ENCODE assay signal across 8 cellular contexts in the genomic region with DNA sequence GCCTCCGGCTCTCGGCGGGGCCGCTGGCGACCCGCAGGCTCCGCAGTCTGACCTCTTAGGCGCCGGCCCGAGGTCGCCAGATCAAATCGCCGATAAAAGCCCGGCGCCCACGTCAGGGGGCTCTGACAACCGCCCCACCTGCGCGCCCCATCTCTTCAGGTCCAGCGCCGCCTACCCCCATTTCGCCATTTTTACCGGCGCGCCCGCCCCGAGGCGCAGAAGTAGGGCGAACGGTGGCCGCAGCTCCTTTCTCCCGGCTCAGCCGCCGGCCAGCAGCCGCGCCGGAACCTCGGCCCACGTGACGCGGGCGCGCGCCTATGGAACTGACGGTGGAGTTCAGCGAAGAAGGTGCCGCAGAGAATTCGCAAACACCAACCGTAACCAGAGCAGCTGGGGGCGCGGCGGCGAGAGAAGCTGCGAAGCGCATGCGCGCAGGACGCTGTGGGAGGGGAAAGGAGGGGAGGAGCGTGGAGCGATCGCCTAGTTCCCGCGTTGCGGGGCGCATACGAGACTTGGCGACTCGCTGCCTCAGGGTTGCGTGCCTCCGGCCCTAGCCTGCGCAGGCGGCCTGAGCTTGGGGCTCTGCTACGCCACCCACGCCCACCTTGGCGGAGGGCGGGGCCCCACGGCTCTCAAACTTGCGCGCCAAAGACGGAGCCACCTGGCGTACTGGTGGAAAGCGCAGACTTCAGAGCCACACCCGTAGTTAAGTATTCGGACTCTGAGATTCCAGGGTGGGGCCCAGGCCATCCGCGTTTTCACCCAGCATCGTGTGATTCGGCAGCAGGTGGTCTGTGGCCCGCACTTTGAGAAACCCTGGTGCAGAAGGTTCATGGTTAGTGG. TPM values are rescaled to one million over a fixed set of nuclear protein-coding genes. Genes with fewer than 3 reads are reported as not detected.
DNase-seq lines count a peak whose midpoint lies in the region; ATAC-seq and TF ChIP-seq lines count a peak whose summit lies in the region.

A gene with protein sequence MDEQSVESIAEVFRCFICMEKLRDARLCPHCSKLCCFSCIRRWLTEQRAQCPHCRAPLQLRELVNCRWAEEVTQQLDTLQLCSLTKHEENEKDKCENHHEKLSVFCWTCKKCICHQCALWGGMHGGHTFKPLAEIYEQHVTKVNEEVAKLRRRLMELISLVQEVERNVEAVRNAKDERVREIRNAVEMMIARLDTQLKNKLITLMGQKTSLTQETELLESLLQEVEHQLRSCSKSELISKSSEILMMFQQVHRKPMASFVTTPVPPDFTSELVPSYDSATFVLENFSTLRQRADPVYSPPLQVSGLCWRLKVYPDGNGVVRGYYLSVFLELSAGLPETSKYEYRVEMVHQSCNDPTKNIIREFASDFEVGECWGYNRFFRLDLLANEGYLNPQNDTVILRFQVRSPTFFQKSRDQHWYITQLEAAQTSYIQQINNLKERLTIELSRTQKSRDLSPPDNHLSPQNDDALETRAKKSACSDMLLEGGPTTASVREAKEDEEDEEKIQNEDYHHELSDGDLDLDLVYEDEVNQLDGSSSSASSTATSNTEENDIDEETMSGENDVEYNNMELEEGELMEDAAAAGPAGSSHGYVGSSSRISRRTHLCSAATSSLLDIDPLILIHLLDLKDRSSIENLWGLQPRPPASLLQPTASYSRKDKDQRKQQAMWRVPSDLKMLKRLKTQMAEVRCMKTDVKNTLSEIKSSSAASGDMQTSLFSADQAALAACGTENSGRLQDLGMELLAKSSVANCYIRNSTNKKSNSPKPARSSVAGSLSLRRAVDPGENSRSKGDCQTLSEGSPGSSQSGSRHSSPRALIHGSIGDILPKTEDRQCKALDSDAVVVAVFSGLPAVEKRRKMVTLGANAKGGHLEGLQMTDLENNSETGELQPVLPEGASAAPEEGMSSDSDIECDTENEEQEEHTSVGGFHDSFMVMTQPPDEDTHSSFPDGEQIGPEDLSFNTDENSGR (minus strand): TSS at position 418 of the 843 bp plus-strand sequence. CDS start 419 bp downstream, outside the sequence.

- ATAC-seq in GM21723 (IDR thresholded peaks at IDR 0.05; ENCODE audit: unreplicated experiment) (peak; percentile 90), Panc1 (peak; percentile 98)
- peak; percentile 97 to 98 for ATAC-seq in activated T-cell treated with anti-CD3 and anti-CD28 coated beads, Interleukin-2, amount 50 U/mL, for 4 hours

- CTCF ChIA-PET in Panc1 (lab: Charles Lee) = interaction anchor here (0.6 kb wide), 1 partner anchor 30 kb away, joined by 3 read pairs; no protein-coding TSS in a partner anchor

- H3K4me3 ChIP-seq in Panc1 (ENCODE audit: low read depth in 2 of 2, low read length in 2 of 2) = peak within 1 kb of the TSS; percentile 89 to 96
- peak within 1 kb of the TSS; percentile 81 to 88 for H3K4me3 ChIP-seq in esophagus (ENCODE audit: low read depth in 1 of 2, low read length in 2 of 2)
- peak within 1 kb of the TSS; percentile 50 to 98 for H3K4me3 ChIP-seq in muscle layer of colon (ENCODE audit: low read depth in 1 of 2, low read length in 2 of 2)

- H3K4me1 ChIP-seq in Panc1 (ENCODE audit: control insufficient read depth, insufficient read depth, low read length) (peaks cover 7% of the 10 kb centered on the region), esophagus (ENCODE audit: control insufficient read depth in 2 of 2, insufficient read depth in 2 of 2, low read length in 1 of 2) (no peaks in the 10 kb centered on the region), muscle layer of colon (ENCODE audit: insufficient read depth, low read length) (peaks cover 18% of the 10 kb centered on the region)

- POLR2A ChIA-PET in Panc1 (lab: Charles Lee) = interaction anchor here (0.5 to 2.0 kb wide), 3 partner anchors 48 to 334 kb away, joined by 6 to 9 read pairs (median 8); a partner anchor contains a TSS

- peaks cover 34% of the 10 kb centered on the region for H3K4me1 Mint-ChIP-seq in activated T-cell treated with anti-CD3 and anti-CD28 coated beads, Interleukin-2, amount 50 U/mL, for 4 hours (ENCODE audit: low read depth)

- DNase-seq in DMS79 (lab: John Stamatoyannopoulos, UW) = peak; percentile 89
- peak; percentile 94 for DNase-seq in KG1 (lab: John Stamatoyannopoulos, UW)
- peak; percentile 93 for DNase-seq in Panc1 (ENCODE audit: low read depth, low spot score)
- DNase-seq in activated T-cell treated with anti-CD3 and anti-CD28 coated beads, Interleukin-2, amount 50 U/mL, for 4 hours = peak; percentile 98
- peak; percentile 95 for DNase-seq in stimulated activated CD8-positive, alpha-beta memory T cell treated with anti-CD3 and anti-CD28 coated beads, Interleukin-7, amount 100 ng/mL, for 24 hours (ENCODE audit: low read depth)

- peak within 1 kb of the TSS; percentile 97 for H3K4me3 Mint-ChIP-seq in activated T-cell treated with anti-CD3 and anti-CD28 coated beads, Interleukin-2, amount 50 U/mL, for 4 hours

- H3K9me3 ChIP-seq in Panc1 (ENCODE audit: control insufficient read depth, insufficient read depth, low read depth, low read length) = no peaks in the 10 kb centered on the region
- H3K9me3 ChIP-seq in esophagus (ENCODE audit: control insufficient read depth in 2 of 2, insufficient read depth in 1 of 2, low read depth in 1 of 2, low read length in 1 of 2) = no peaks in the 10 kb centered on the region
- H3K9me3 ChIP-seq in muscle layer of colon (ENCODE audit: low read length) = no peaks in the 10 kb centered on the region

- intact Hi-C loops in Panc1 (cut with micrococcal nuclease; ENCODE audit: unreplicated experiment) = no loop called here

- peak within 1 kb of the TSS; percentile 92 for H3K9ac ChIP-seq in muscle layer of colon (ENCODE audit: low read length)

- H3K36me3 Mint-ChIP-seq in activated T-cell treated with anti-CD3 and anti-CD28 coated beads, Interleukin-2, amount 50 U/mL, for 4 hours (ENCODE audit: insufficient read depth) = peaks cover 14% of the 10 kb centered on the region

- H3K27me3 ChIP-seq in Panc1 (ENCODE audit: control insufficient read depth, insufficient read depth, low read length) (no peaks in the 10 kb centered on the region), esophagus (ENCODE audit: control insufficient read depth in 1 of 2, insufficient read depth in 2 of 2, low read length in 2 of 2) (no peaks in the 10 kb centered on the region), muscle layer of colon (ENCODE audit: control insufficient read depth in 1 of 2, insufficient read depth in 2 of 2, low read length in 2 of 2) (no peaks in the 10 kb centered on the region)

- H3K36me3 ChIP-seq in Panc1 (ENCODE audit: control insufficient read depth, insufficient read depth, low read length) (no peaks in the 10 kb centered on the region; the same call in none of the 2 replicates), esophagus (ENCODE audit: control insufficient read depth in 2 of 2, insufficient read depth in 2 of 2, low read length in 1 of 2) (no peaks in the 10 kb centered on the region), muscle layer of colon (ENCODE audit: insufficient read depth, low read length) (no peaks in the 10 kb centered on the region)

- no TSS peak for BruUV-seq in Panc1 (replicated peaks; lab: Mats Ljungman, UMichigan)

- H3K9me3 Mint-ChIP-seq in activated T-cell treated with anti-CD3 and anti-CD28 coated beads, Interleukin-2, amount 50 U/mL, for 4 hours = no peaks in the 10 kb centered on the region

- no peaks in the 10 kb centered on the region for H3K27me3 Mint-ChIP-seq in activated T-cell treated with anti-CD3 and anti-CD28 coated beads, Interleukin-2, amount 50 U/mL, for 4 hours (ENCODE audit: low read depth)

- no peak for TF ChIP-seq CTCF in Panc1 (IDR thresholded peaks at IDR 0.05)

- peak within 1 kb of the TSS; percentile 91 for H3K27ac ChIP-seq in Panc1 (ENCODE audit: low read length)
- H3K27ac ChIP-seq in esophagus (ENCODE audit: low read depth in 2 of 2, low read length in 1 of 2) = peak within 1 kb of the TSS; percentile 89 to 90
- peak within 1 kb of the TSS; percentile 91 for H3K27ac ChIP-seq in muscle layer of colon (ENCODE audit: low read depth, low read length)

- in situ Hi-C loops in Panc1 (cut with HindIII; ENCODE audit: low pct_unique_long_range_greater_than_20kb, low sequenced_read_pairs) = no loop called here

- 0 to 1% methylated on average over 88 to 89 of the region's 89 CpGs for WGBS in esophagus, 2 donors

RNA-seq across cellular contexts. Expression of the gene that starts here (rescaled TPM):
- total RNA-seq in Panc1 (2021; ENCODE audit: unreplicated experiment) = 43.3 TPM
- polyA plus RNA-seq in Panc1 (2012; ENCODE audit: insufficient read length) = 19.0 TPM
- 10 to 100 TPM; 25.6 to 27.0 (median 26.2) TPM for total RNA-seq in activated T-cell treated with anti-CD3 and anti-CD28 coated beads, Interleukin-2, amount 50 U/mL, for 4 hours
- 1 to 10 TPM; 4.1 to 6.1 TPM for polyA plus RNA-seq in esophagus

Comparison
In these comparisons a context has a peak if more than half of its experiments do, and no peak if none do; other contexts are left out.
1. Peak in every context shown above with its lines: DNase-seq, ATAC-seq, H3K4me3 ChIP-seq and H3K27ac ChIP-seq.